Comparison of ENCODE assay signal across 9 cellular contexts in the genomic region with DNA sequence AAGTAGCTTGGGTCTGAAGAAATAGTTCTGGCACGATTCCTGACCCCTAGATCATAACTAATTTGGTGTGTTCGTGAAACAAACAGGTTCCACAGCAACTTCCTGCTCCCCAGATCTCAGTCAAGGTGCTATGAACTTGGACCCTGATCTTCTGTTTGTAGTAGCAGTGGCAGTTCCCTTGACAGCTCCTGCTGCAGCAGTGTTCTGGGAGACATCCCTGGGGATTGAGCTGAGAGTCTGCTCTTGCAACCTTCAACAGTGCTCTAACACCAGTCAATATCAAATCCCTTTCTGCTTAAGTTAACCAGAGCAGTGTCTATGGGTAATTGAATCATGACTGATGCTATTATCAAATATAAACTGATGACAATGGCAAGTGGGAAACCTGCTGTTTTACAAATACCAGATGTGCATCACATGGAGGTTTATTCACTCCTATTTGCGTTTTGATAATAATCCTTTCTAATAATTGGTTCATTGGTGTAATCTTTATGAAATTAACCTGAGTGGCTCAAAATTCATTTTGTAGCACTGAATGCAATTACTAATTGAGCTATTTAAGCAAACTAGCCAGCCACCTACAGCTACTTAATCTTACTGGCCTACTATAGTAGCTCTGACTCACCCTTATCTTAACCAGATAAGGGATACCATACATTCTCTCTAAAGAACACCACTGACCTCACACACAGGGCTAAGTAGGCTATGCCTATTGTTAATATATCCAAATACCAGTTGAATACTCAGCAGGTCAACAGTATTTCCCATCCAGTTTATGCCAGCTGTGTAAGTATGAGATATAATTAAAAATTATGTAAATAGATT. TPM values are rescaled to one million over a fixed set of nuclear protein-coding genes. Genes with fewer than 3 reads are reported as not detected.
DNase-seq lines count a peak whose midpoint lies in the region; ATAC-seq and TF ChIP-seq lines count a peak whose summit lies in the region.
"Had no signal": no experiment of that assay in that cellular context is flagged by ENCODE, and none has a peak within 500 bp of the region (broad histone marks: within the 10 kb centered on the region; RNA-seq: fewer than 3 reads in every experiment).

No MANE protein-coding gene starts in this region.

- no peaks in the 10 kb centered on the region for H3K9me2 ChIP-seq in PC-3 (replicated peaks; ENCODE audit: low read length)

- intact Hi-C loops in IMR-90 (cut with micrococcal nuclease) (no loop called here), PC-3 (cut with micrococcal nuclease) (no loop called here)

- no peak overlapping the region for H4K5ac ChIP-seq in IMR-90 (ENCODE audit: low read depth, low read length)

- H3K4me1 ChIP-seq in IMR-90 (ENCODE audit: control insufficient read depth, insufficient read depth, low read length): peaks cover 9% of the 10 kb centered on the region
- no peaks in the 10 kb centered on the region for H3K4me1 ChIP-seq in mesenchymal stem cell (ENCODE audit: control insufficient read depth, insufficient read depth, low read depth, low read length)
- no peaks in the 10 kb centered on the region for H3K4me1 ChIP-seq in PC-3 (ENCODE audit: insufficient read depth, low read length)

- H4K91ac ChIP-seq in IMR-90 (ENCODE audit: insufficient read depth, low read depth, low read length) (no peak overlapping the region), mesenchymal stem cell (ENCODE audit: low read length) (no peak overlapping the region)

- TF ChIP-seq CTCF in IMR-90 (conservative IDR thresholded peaks at IDR 0.05; ENCODE audit: low read depth, low read length) (no peak), choroid plexus epithelial cell (conservative IDR thresholded peaks at IDR 0.05; ENCODE audit: low read depth, low read length) (no peak), PC-3 (conservative IDR thresholded peaks at IDR 0.05; ENCODE audit: low read depth, low read length) (no peak)

- ATAC-seq in IMR-90 (ENCODE audit: low read depth) (peak; percentile 93), PC-3 (no peak)

- dilution Hi-C loops in IMR-90 (cut with HindIII; ENCODE audit: low sequenced_read_pairs, unreplicated experiment): no loop called here

- no peak overlapping the region for H4K8ac ChIP-seq in IMR-90 (ENCODE audit: low read depth in 2 of 2, low read length in 2 of 2)
- no peak overlapping the region for H4K8ac ChIP-seq in mesenchymal stem cell (ENCODE audit: low read length)

- H2AK9ac ChIP-seq in IMR-90 (replicated peaks; ENCODE audit: low read depth, low read length, poor library complexity): no peak overlapping the region

- H3K27ac ChIP-seq in IMR-90 (ENCODE audit: insufficient read depth, low read length) (no peak overlapping the region), mesenchymal stem cell (ENCODE audit: low read length, poor library complexity, severe bottlenecking) (no peak overlapping the region), PC-3 (ENCODE audit: low read length) (no peak overlapping the region)

- WGBS in IMR-90 (ENCODE audit: extremely low coverage in 2 of 2, insufficient read length in 1 of 2), 2 experiments: no CpG with 5 or more reads among the region's 3 CpGs
- WGBS in mesenchymal stem cell: 81% methylated on average over 2 of the region's 3 CpGs

- H3K79me1 ChIP-seq in IMR-90 (ENCODE audit: low read depth in 1 of 2, low read length in 2 of 2) (peaks cover 37 to 42% of the 10 kb centered on the region in 2 experiments), mesenchymal stem cell (replicated peaks; ENCODE audit: low read length, poor library complexity, severe bottlenecking) (peaks cover 29% of the 10 kb centered on the region)

- POLR2A ChIA-PET in IMR-90 (lab: Charles Lee; ENCODE audit: unreplicated experiment) (interaction anchor here (1.1 kb wide), 1 partner anchor 22 kb away, joined by 4 read pairs; the partner anchor contains the start of gene KDM4C), PC-3 (lab: Charles Lee; ENCODE audit: unreplicated experiment) (interaction anchor here (0.6 kb wide), 2 partner anchors 18 to 46 kb away, joined by 4 to 12 read pairs; no protein-coding TSS in a partner anchor)

- H2BK5ac ChIP-seq in IMR-90 (ENCODE audit: low read depth, low read length, poor library complexity, severe bottlenecking) (no peak overlapping the region), mesenchymal stem cell (ENCODE audit: low read depth, low read length, poor library complexity, severe bottlenecking) (no peak overlapping the region)

- no peak for TF ChIP-seq POLR2A in IMR-90 (IDR thresholded peaks at IDR 0.05; ENCODE audit: low read depth, low read length)

- H2AFZ ChIP-seq in IMR-90 (replicated peaks; ENCODE audit: low read length, poor library complexity) (no peak overlapping the region), mesenchymal stem cell (ENCODE audit: low read depth, low read length) (no peak overlapping the region), PC-3 (ENCODE audit: low read length) (no peak overlapping the region)

- H3K79me2 ChIP-seq in PC-3 (ENCODE audit: low read length): peaks cover 72% of the 10 kb centered on the region

- no peaks in the 10 kb centered on the region for H3K9me3 ChIP-seq in IMR-90 (ENCODE audit: control insufficient read depth, insufficient read depth, low read length)
- no peaks in the 10 kb centered on the region for H3K9me3 ChIP-seq in mesenchymal stem cell (ENCODE audit: control insufficient read depth, low read length)
- no peaks in the 10 kb centered on the region for H3K9me3 ChIP-seq in PC-3 (ENCODE audit: low read length)
- H3K9me3 ChIP-seq: MG63 had no signal

- no peak overlapping the region for H2BK20ac ChIP-seq in IMR-90 (ENCODE audit: low read depth, low read length)

- in situ Hi-C loops in IMR-90 (cut with MboI; ENCODE audit: low sequenced_read_pairs): no loop called here

- H3K14ac ChIP-seq in IMR-90 (replicated peaks; ENCODE audit: low read depth, low read length) (no peak overlapping the region), mesenchymal stem cell (ENCODE audit: low read length in 2 of 2) (peak overlapping the region in 1 of 2 experiments; percentile 11)

- no peak for TF ChIP-seq RAD21 in IMR-90 (IDR thresholded peaks at IDR 0.05; ENCODE audit: low read length)

- BruUV-seq in IMR-90 (replicated peaks; lab: Mats Ljungman, UMichigan) (no TSS peak), PC-3 (replicated peaks; lab: Mats Ljungman, UMichigan) (no TSS peak)

- no peak overlapping the region for H3K4me3 ChIP-seq in IMR-90 (ENCODE audit: insufficient read depth, low read depth, low read length)
- H3K4me3 ChIP-seq in choroid plexus epithelial cell (ENCODE audit: low read depth, low read length): no peak overlapping the region
- H3K4me3 ChIP-seq in mesenchymal stem cell (ENCODE audit: insufficient read depth in 1 of 2, low read depth in 1 of 2, low read length in 2 of 2): no peak overlapping the region
- no peak overlapping the region for H3K4me3 ChIP-seq in PC-3 (ENCODE audit: low read length)
- H3K4me3 ChIP-seq: MG63 had no signal

- H3K4me2 ChIP-seq in IMR-90 (ENCODE audit: low read depth, low read length) (peak overlapping the region; percentile 17; the same call in 1 of the 2 replicates), mesenchymal stem cell (ENCODE audit: low read length, poor library complexity, severe bottlenecking) (no peak overlapping the region), PC-3 (ENCODE audit: low read length) (no peak overlapping the region)

- no peaks in the 10 kb centered on the region for H3F3A ChIP-seq in PC-3 (ENCODE audit: low read length, unreplicated experiment)

- H4K20me1 ChIP-seq in IMR-90 (ENCODE audit: insufficient read depth, low read length) (peaks cover 13% of the 10 kb centered on the region), PC-3 (ENCODE audit: low read length) (no peaks in the 10 kb centered on the region)

- 0 out of 2 replicates have a peak overlapping the region, but pooled peaks have one; percentile 24 for H3K23ac ChIP-seq in IMR-90 (ENCODE audit: low read depth, low read length)
- H3K23ac ChIP-seq in mesenchymal stem cell (ENCODE audit: low read length in 2 of 2): no peak overlapping the region

- H3K18ac ChIP-seq in IMR-90 (ENCODE audit: low read depth, low read length) (no peak overlapping the region), mesenchymal stem cell (ENCODE audit: low read depth in 1 of 2, low read length in 2 of 2) (no peak overlapping the region)

- H3K9ac ChIP-seq in IMR-90 (ENCODE audit: low read depth, low read length) (no peak overlapping the region), mesenchymal stem cell (ENCODE audit: low read length) (no peak overlapping the region), PC-3 (ENCODE audit: low read length) (no peak overlapping the region)

- H3K36me3 ChIP-seq in IMR-90 (ENCODE audit: control insufficient read depth, insufficient read depth, low read length) (no peaks in the 10 kb centered on the region), mesenchymal stem cell (ENCODE audit: control insufficient read depth in 1 of 2, insufficient read depth in 2 of 2, low read depth in 1 of 2, low read length in 2 of 2) (no peaks in the 10 kb centered on the region), PC-3 (ENCODE audit: low read depth, low read length) (no peaks in the 10 kb centered on the region)
- H3K36me3 ChIP-seq: MG63 had no signal

- no peak overlapping the region; the same call in 2 of the 3 replicates for H2BK15ac ChIP-seq in IMR-90 (ENCODE audit: low read depth, low read length)
- H2BK15ac ChIP-seq in mesenchymal stem cell (ENCODE audit: low read depth, poor library complexity, severe bottlenecking): no peak overlapping the region

- no peak overlapping the region for H2BK120ac ChIP-seq in IMR-90 (ENCODE audit: low read depth, low read length)
- H2BK120ac ChIP-seq in mesenchymal stem cell (ENCODE audit: low read depth, low read length): no peak overlapping the region

- peaks cover 9% of the 10 kb centered on the region for H3K9me1 ChIP-seq in IMR-90 (ENCODE audit: insufficient read depth, low read length)

- H3K4ac ChIP-seq in IMR-90 (ENCODE audit: low read depth, low read length): no peak overlapping the region
- H3K4ac ChIP-seq in mesenchymal stem cell (ENCODE audit: low read depth in 1 of 2, low read length in 2 of 2): no peak overlapping the region

- DNase-seq in EL (peak; percentile 55), IMR-90 (peak; percentile 73), choroid plexus epithelial cell (ENCODE audit: low read depth) (peak; percentile 55), mesenchymal stem cell (peak; percentile 51), cerebellar cortex (ENCODE audit: low spot score) (no peak), NCI-H1694 (lab: John Stamatoyannopoulos, UW) (no peak), PC-3 (no peak)
- DNase-seq in activated CD4-positive, alpha-beta T cell treated with anti-CD3 and anti-CD28 coated beads for 48 hours: no peak
- DNase-seq: MG63 had no signal

- CTCF ChIA-PET in IMR-90 (lab: Yijun Ruan, JAX) (no interaction called here), PC-3 (lab: Charles Lee) (no interaction called here)

- H3K27me3 ChIP-seq in IMR-90 (ENCODE audit: control insufficient read depth, insufficient read depth, low read length) (no peaks in the 10 kb centered on the region), mesenchymal stem cell (ENCODE audit: control insufficient read depth in 1 of 2, insufficient read depth in 1 of 2, low read length in 2 of 2) (no peaks in the 10 kb centered on the region), PC-3 (ENCODE audit: low read length) (no peaks in the 10 kb centered on the region)
- H3K27me3 ChIP-seq: MG63 had no signal

- H2BK12ac ChIP-seq in mesenchymal stem cell (ENCODE audit: low read length in 2 of 2): no peak overlapping the region

- H3K56ac ChIP-seq in IMR-90 (ENCODE audit: extremely low read depth, insufficient read depth, low read length): no peak overlapping the region

- H2AK5ac ChIP-seq in IMR-90 (ENCODE audit: low read depth, low read length) (no peak overlapping the region), mesenchymal stem cell (ENCODE audit: low read length, severe bottlenecking) (no peak overlapping the region)

RNA-seq across cellular contexts. Expression of gene KDM4C, which starts 21.9 kb away (rescaled TPM):
- total RNA-seq in IMR-90 (2012; rRNA removed) (23.8 and 26.7 TPM in 2 replicates), PC-3 (2014; rRNA removed) (24.4 and 27.0 TPM in 2 replicates)
- 11.3 and 11.8 TPM in 2 replicates for polyA plus RNA-seq in IMR-90 (2012; rRNA removed)
- polyA plus RNA-seq in IMR-90 (2012; cell fraction: cytosol; rRNA removed): 3.0 and 4.4 TPM in 2 replicates
- polyA plus RNA-seq in IMR-90 (2012; cell fraction: nucleus; rRNA removed; ENCODE audit: low replicate concordance): 14.3 and 56.7 TPM in 2 replicates
- 5.3 TPM for polyA plus RNA-seq in mesenchymal stem cell (2013, experiment 1 of 2)
- 5.1 TPM for polyA plus RNA-seq in mesenchymal stem cell (2013, experiment 2 of 2)

Comparison
In these comparisons a context has a peak if more than half of its experiments do, and no peak if none do; other contexts are left out.
1. DNase-seq: peak in EL (single experiment), IMR-90 (single experiment), choroid plexus epithelial cell (single experiment) and mesenchymal stem cell (single experiment); none in cerebellar cortex (single experiment), NCI-H1694 (single experiment), PC-3 (single experiment) and activated CD4-positive, alpha-beta T cell treated with anti-CD3 and anti-CD28 coated beads for 48 hours (single experiment).